Comparison of ENCODE assay signal across 1 cellular context in genomic region chr15:42575188-42576039, GRCh38.
TF ChIP-seq lines count a peak whose summit lies in the region.

Gene STARD9, plus strand, starts transcription at chr15:42575606. Its CDS starts 110 bp downstream, at chr15:42575716.

TF ChIP-seq in K562, 482 proteins besides CTCF, POLR2A, EP300 and RAD21 (continued from another document and continues in another):
- TF ChIP-seq ZNF407 (IDR thresholded peaks at IDR 0.05; ENCODE audit: low read depth) (0 out of 2 replicates have a peak, but pooled peaks have one; percentile 35), CBX8 (IDR thresholded peaks at IDR 0.05; ENCODE audit: borderline replicate concordance, extremely low read depth, low read depth, low read length, poor library complexity, severe bottlenecking) (no peak), ESRRA (IDR thresholded peaks at IDR 0.05; ENCODE audit: borderline replicate concordance, low read depth) (no peak; the same call in 1 of the 2 replicates), ZNF311 (CRISPR knock-in tag; IDR thresholded peaks at IDR 0.05) (no peak), NRF1 (conservative IDR thresholded peaks at IDR 0.05 in 1 of 2, IDR thresholded peaks at IDR 0.05 in 1 of 2) (peak; percentile 94 to 95), GTF2F1 (IDR thresholded peaks at IDR 0.05; ENCODE audit: low read depth, low read length) (no peak), RFX1 (IDR thresholded peaks at IDR 0.05) (no peak), ZNF274 (IDR thresholded peaks at IDR 0.05; ENCODE audit: borderline replicate concordance, low read depth, low read length) (no peak), KLF10 (CRISPR knock-in tag; IDR thresholded peaks at IDR 0.05) (no peak), EGR1 (conservative IDR thresholded peaks at IDR 0.05) (peak; percentile 95), ETV6 (IDR thresholded peaks at IDR 0.05; ENCODE audit: borderline replicate concordance in 1 of 2, low read depth in 2 of 2, low read length in 1 of 2) (no peak), ETV6 (CRISPR knock-in tag; IDR thresholded peaks at IDR 0.05; ENCODE audit: borderline replicate concordance) (0 out of 2 replicates have a peak, but pooled peaks have one; percentile 20), ZNF586 (CRISPR knock-in tag; conservative IDR thresholded peaks at IDR 0.05) (no peak), HDGF (IDR thresholded peaks at IDR 0.05) (no peak), SUPT5H (IDR thresholded peaks at IDR 0.05) (peak; percentile 72), HIVEP1 (CRISPR knock-in tag; IDR thresholded peaks at IDR 0.05) (no peak), TFE3 (CRISPR knock-in tag; IDR thresholded peaks at IDR 0.05) (no peak), ZNF445 (CRISPR knock-in tag; IDR thresholded peaks at IDR 0.05; ENCODE audit: low read depth) (no peak), KLF1 (tag; IDR thresholded peaks at IDR 0.05) (no peak), SMARCA4 (IDR thresholded peaks at IDR 0.05) (0 out of 2 replicates have a peak, but pooled peaks have one; percentile 28), MLX (CRISPR knock-in tag; conservative IDR thresholded peaks at IDR 0.05) (no peak), E2F3 (CRISPR knock-in tag; IDR thresholded peaks at IDR 0.05) (peak; percentile 35; the same call in 1 of the 2 replicates), ZNF592 (IDR thresholded peaks at IDR 0.05) (peak; percentile 89; the same call in 1 of the 2 replicates), DDX20 (tag; IDR thresholded peaks at IDR 0.05; ENCODE audit: low read depth) (no peak), FOXJ3 (CRISPR knock-in tag; IDR thresholded peaks at IDR 0.05) (no peak), BMI1 (IDR thresholded peaks at IDR 0.05; ENCODE audit: low read length) (no peak), TSHZ1 (CRISPR knock-in tag; IDR thresholded peaks at IDR 0.05) (no peak), ARID2 (IDR thresholded peaks at IDR 0.05) (no peak)
- TF ChIP-seq, protein P1, sequence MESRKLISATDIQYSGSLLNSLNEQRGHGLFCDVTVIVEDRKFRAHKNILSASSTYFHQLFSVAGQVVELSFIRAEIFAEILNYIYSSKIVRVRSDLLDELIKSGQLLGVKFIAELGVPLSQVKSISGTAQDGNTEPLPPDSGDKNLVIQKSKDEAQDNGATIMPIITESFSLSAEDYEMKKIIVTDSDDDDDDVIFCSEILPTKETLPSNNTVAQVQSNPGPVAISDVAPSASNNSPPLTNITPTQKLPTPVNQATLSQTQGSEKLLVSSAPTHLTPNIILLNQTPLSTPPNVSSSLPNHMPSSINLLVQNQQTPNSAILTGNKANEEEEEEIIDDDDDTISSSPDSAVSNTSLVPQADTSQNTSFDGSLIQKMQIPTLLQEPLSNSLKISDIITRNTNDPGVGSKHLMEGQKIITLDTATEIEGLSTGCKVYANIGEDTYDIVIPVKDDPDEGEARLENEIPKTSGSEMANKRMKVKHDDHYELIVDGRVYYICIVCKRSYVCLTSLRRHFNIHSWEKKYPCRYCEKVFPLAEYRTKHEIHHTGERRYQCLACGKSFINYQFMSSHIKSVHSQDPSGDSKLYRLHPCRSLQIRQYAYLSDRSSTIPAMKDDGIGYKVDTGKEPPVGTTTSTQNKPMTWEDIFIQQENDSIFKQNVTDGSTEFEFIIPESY (CRISPR knock-in tag; IDR thresholded peaks at IDR 0.05) = no peak; the same call in 1 of the 2 replicates
- TF ChIP-seq, protein P2, sequence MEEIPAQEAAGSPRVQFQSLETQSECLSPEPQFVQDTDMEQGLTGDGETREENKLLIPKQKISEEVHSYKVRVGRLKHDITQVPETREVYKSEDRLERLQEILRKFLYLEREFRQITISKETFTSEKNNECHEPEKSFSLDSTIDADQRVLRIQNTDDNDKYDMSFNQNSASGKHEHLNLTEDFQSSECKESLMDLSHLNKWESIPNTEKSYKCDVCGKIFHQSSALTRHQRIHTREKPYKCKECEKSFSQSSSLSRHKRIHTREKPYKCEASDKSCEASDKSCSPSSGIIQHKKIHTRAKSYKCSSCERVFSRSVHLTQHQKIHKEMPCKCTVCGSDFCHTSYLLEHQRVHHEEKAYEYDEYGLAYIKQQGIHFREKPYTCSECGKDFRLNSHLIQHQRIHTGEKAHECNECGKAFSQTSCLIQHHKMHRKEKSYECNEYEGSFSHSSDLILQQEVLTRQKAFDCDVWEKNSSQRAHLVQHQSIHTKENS (CRISPR knock-in tag; IDR thresholded peaks at IDR 0.05) = no peak
- TF ChIP-seq, protein P3, sequence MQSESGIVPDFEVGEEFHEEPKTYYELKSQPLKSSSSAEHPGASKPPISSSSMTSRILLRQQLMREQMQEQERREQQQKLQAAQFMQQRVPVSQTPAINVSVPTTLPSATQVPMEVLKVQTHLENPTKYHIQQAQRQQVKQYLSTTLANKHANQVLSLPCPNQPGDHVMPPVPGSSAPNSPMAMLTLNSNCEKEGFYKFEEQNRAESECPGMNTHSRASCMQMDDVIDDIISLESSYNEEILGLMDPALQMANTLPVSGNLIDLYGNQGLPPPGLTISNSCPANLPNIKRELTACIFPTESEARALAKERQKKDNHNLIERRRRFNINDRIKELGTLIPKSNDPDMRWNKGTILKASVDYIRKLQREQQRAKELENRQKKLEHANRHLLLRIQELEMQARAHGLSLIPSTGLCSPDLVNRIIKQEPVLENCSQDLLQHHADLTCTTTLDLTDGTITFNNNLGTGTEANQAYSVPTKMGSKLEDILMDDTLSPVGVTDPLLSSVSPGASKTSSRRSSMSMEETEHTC (IDR thresholded peaks at IDR 0.05) = peak; percentile 45; the same call in 1 of the 2 replicates
- TF ChIP-seq, protein P4, sequence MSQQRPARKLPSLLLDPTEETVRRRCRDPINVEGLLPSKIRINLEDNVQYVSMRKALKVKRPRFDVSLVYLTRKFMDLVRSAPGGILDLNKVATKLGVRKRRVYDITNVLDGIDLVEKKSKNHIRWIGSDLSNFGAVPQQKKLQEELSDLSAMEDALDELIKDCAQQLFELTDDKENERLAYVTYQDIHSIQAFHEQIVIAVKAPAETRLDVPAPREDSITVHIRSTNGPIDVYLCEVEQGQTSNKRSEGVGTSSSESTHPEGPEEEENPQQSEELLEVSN (IDR thresholded peaks at IDR 0.05; ENCODE audit: borderline replicate concordance in 1 of 2, extremely low read depth in 1 of 2, insufficient read depth in 1 of 2, insufficient read length in 1 of 2, low read depth in 1 of 2, low read length in 1 of 2, poor library complexity in 1 of 2, severe bottlenecking in 1 of 2) = peak; percentile 90 to 93
